Comparison of ENCODE assay signal across 8 cellular contexts in the genomic region with DNA sequence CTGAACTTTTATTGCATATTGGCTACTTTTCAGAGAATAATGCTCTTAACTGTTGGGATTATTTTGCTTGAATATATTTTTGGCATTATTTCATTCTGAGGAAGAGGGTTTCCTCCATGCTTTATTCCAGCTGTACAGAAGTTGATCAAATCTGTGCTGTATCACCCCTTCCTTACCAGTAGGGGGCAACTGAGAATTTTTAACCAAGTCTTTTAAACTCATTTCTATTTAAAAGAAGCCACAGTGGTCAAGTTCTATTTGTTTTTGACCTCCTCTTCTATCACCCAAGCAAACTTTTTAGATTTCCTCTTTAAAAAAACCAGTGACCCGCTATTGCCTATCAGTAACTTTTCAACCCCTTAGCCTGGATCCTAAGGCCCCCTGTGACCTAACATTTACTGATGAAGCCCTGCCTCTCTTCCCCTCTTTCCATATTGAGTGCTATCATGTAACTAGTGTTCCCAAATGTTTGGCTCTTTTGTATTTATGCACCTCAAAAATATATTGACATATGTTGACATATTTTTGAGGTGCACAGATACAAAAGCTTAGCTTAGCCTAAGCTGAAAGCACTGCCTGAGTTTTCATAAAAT.
A peak's percentile ranks its signal among the peaks of the same experiment; 100 is the strongest.
DNase-seq lines count a peak whose midpoint lies in the region; ATAC-seq, FAIRE-seq and TF ChIP-seq lines count a peak whose summit lies in the region.

No MANE protein-coding gene starts in this region.

- peak; percentile 71 for ATAC-seq in GM21423 (IDR thresholded peaks at IDR 0.05; ENCODE audit: unreplicated experiment)

- DNase-seq in EH (ENCODE audit: low read depth) (peak; percentile 28), LNCaP clone FGC (ENCODE audit: low read depth) (no peak), astrocyte of the hippocampus (ENCODE audit: low read depth, low spot score) (peak; percentile 21), lung microvascular endothelial cell (ENCODE audit: low read depth in 2 of 2) (peak; percentile 21 to 35), GM12892 (ENCODE audit: insufficient read length) (no peak), head of caudate nucleus (no peak)
- DNase-seq in activated CD4-positive, CD25-positive, alpha-beta regulatory T cell (lab: John Stamatoyannopoulos, UW) = no peak

- FAIRE-seq in GM12892 (lab: Jason Lieb, UNC) = no peak

- peak; percentile 63 for TF ChIP-seq CTCF in LNCaP clone FGC (IDR thresholded peaks at IDR 0.05; ENCODE audit: control insufficient read depth, extremely low read depth, insufficient read depth)

- intact Hi-C loops in head of caudate nucleus (cut with DNase I) = no loop called here

- no peak for TF ChIP-seq POLR2A in GM12892 (IDR thresholded peaks at IDR 0.05; ENCODE audit: low read depth, low read length)

- no peak overlapping the region for H3K4me3 ChIP-seq in LNCaP clone FGC (ENCODE audit: low read depth, low read length)

Comparison
In these comparisons a context has a peak if more than half of its experiments do, and no peak if none do; other contexts are left out.
1. DNase-seq: peak in EH (single experiment), astrocyte of the hippocampus (single experiment) and lung microvascular endothelial cell (2 of 2); none in LNCaP clone FGC (single experiment), activated CD4-positive, CD25-positive, alpha-beta regulatory T cell (0 of 4), GM12892 (single experiment) and head of caudate nucleus (0 of 42).